8 cellular contexts compared by ENCODE assay signal in the genomic region with DNA sequence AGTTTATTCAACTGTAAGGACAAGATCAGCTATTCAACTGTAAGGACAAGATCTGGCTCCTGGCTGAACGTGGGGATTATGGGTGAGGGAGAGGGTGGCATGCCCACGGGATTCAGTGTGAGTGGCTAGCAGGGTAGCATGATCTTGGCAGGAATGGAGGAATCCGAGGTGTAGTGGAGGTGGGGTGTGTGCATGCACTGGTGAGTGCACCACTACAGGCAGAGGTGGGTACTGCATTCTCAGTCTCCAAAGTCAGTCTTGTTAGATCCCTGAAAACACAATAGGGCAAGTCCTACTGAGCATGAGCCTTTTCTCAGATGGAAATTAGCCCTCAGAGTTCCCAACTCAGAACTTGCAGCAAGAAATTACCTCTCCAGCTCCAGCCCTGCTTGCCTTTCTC. TPM values are rescaled to one million over a fixed set of nuclear protein-coding genes. Genes with fewer than 3 reads are reported as not detected.
DNase-seq lines count a peak whose midpoint lies in the region; ATAC-seq and TF ChIP-seq lines count a peak whose summit lies in the region.

No MANE protein-coding gene starts in this region.

- CTCF ChIA-PET in A673 (lab: Charles Lee) = interaction anchor here (0.6 to 0.7 kb wide), 2 partner anchors 22 to 355 kb away, joined by 3 to 6 read pairs; a partner anchor contains a TSS

- no peak overlapping the region for H3K27ac ChIP-seq in A673 (ENCODE audit: low read depth, low read length, poor library complexity, severe bottlenecking)

- no TSS peak for BruUV-seq in A673 (replicated peaks; lab: Mats Ljungman, UMichigan)

- no peak overlapping the region for H3K27ac Mint-ChIP-seq in T-helper 17 cell
- H3K27ac Mint-ChIP-seq in stimulated activated effector memory CD8-positive, alpha-beta T cell treated with anti-CD3 and anti-CD28 coated beads, Interleukin-12 subunit alpha, Interleukin-12 subunit beta, amount 100 ng/mL, for 72 hours = no peak overlapping the region

- intact Hi-C loops in A673 (cut with micrococcal nuclease; ENCODE audit: unreplicated experiment) = no loop called here

- no peak overlapping the region for H3K4me3 Mint-ChIP-seq in T-helper 17 cell
- H3K4me3 Mint-ChIP-seq in stimulated activated effector memory CD8-positive, alpha-beta T cell treated with anti-CD3 and anti-CD28 coated beads, Interleukin-12 subunit alpha, Interleukin-12 subunit beta, amount 100 ng/mL, for 72 hours = no peak overlapping the region

- H3K4me1 ChIP-seq in A673 (ENCODE audit: insufficient read depth, low read length, poor library complexity, severe bottlenecking) = peaks cover 8% of the 10 kb centered on the region

- no peaks in the 10 kb centered on the region for H3K27me3 ChIP-seq in A673 (replicated peaks; ENCODE audit: insufficient read depth, low read depth, low read length, poor library complexity)

- H3K9me3 ChIP-seq in A673 (ENCODE audit: low read depth, low read length, poor library complexity, severe bottlenecking) (no peaks in the 10 kb centered on the region), T-helper 17 cell (ENCODE audit: control insufficient read depth, low read length, poor library complexity, severe bottlenecking) (no peaks in the 10 kb centered on the region)

- ATAC-seq in HG03159 (IDR thresholded peaks at IDR 0.05; ENCODE audit: unreplicated experiment) = peak; percentile 82
- ATAC-seq in T-helper 17 cell = peak; percentile 60
- ATAC-seq in stimulated activated effector memory CD8-positive, alpha-beta T cell treated with anti-CD3 and anti-CD28 coated beads, Interleukin-12 subunit alpha, Interleukin-12 subunit beta, amount 100 ng/mL, for 72 hours = peak; percentile 60

- H3K36me3 ChIP-seq in A673 (ENCODE audit: insufficient read depth, low read length, poor library complexity, severe bottlenecking) = no peaks in the 10 kb centered on the region

- in situ Hi-C loops in GM13977 (cut with MboI; ENCODE audit: low pct_unique_long_range_greater_than_20kb, low sequenced_read_pairs, unreplicated experiment) = no loop called here

- H3K9me3 Mint-ChIP-seq in stimulated activated effector memory CD8-positive, alpha-beta T cell treated with anti-CD3 and anti-CD28 coated beads, Interleukin-12 subunit alpha, Interleukin-12 subunit beta, amount 100 ng/mL, for 72 hours = no peaks in the 10 kb centered on the region

- POLR2A ChIA-PET in A673 (lab: Charles Lee; ENCODE audit: low non-redundant PET) = no interaction called here

- H3K36me3 Mint-ChIP-seq in T-helper 17 cell (ENCODE audit: low read depth) = peaks cover 11% of the 10 kb centered on the region
- H3K36me3 Mint-ChIP-seq in stimulated activated effector memory CD8-positive, alpha-beta T cell treated with anti-CD3 and anti-CD28 coated beads, Interleukin-12 subunit alpha, Interleukin-12 subunit beta, amount 100 ng/mL, for 72 hours = no peaks in the 10 kb centered on the region

- DNase-seq in A673 (ENCODE audit: low spot score) (peak; percentile 42), GM13977 (ENCODE audit: low spot score) (peak; percentile 26), T-helper 17 cell (no peak), fibroblast of villous mesenchyme (ENCODE audit: low read depth) (no peak), NCI-H345 treated with DMSO at 0.1 percent for 48 hours (lab: John Stamatoyannopoulos, UW; ENCODE audit: unreplicated experiment) (no peak), cerebellar nuclear complex (lab: John Stamatoyannopoulos, UW) (no peak)
- DNase-seq in stimulated activated effector memory CD8-positive, alpha-beta T cell treated with anti-CD3 and anti-CD28 coated beads, Interleukin-12 subunit alpha, Interleukin-12 subunit beta, amount 100 ng/mL, for 72 hours (ENCODE audit: low spot score in 2 of 2) = no peak

- H3K4me1 Mint-ChIP-seq in T-helper 17 cell = peaks cover 9% of the 10 kb centered on the region
- H3K4me1 Mint-ChIP-seq in stimulated activated effector memory CD8-positive, alpha-beta T cell treated with anti-CD3 and anti-CD28 coated beads, Interleukin-12 subunit alpha, Interleukin-12 subunit beta, amount 100 ng/mL, for 72 hours = no peaks in the 10 kb centered on the region

- peak; percentile 62 for TF ChIP-seq CTCF in A673 (conservative IDR thresholded peaks at IDR 0.05; ENCODE audit: low read depth, low read length)
- TF ChIP-seq CTCF in GM13977 (IDR thresholded peaks at IDR 0.05; ENCODE audit: extremely low read depth, insufficient read depth, missing control alignments) = peak; percentile 50
- peak; percentile 51 for TF ChIP-seq CTCF in fibroblast of villous mesenchyme (IDR thresholded peaks at IDR 0.05; ENCODE audit: insufficient read depth, low read depth, low read length)

- H3K27me3 Mint-ChIP-seq in T-helper 17 cell = peaks cover 86% of the 10 kb centered on the region

- H3K4me3 ChIP-seq in A673 (ENCODE audit: low read depth, low read length, poor library complexity, severe bottlenecking) = no peak overlapping the region
- H3K4me3 ChIP-seq in fibroblast of villous mesenchyme (ENCODE audit: low read depth, low read length) = no peak overlapping the region

RNA-seq across cellular contexts. Expression of a gene that starts 32.2 kb away (rescaled TPM):
- total RNA-seq in A673 (2021) = not detected in 2 replicates
- not detected for total RNA-seq in T-helper 17 cell
- total RNA-seq in fibroblast of villous mesenchyme = not detected in 2 replicates

RNA-seq across cellular contexts. Expression of a gene that starts 45.7 kb away (rescaled TPM):
- total RNA-seq in A673 (2021) (not detected in 2 replicates), T-helper 17 cell (not detected), fibroblast of villous mesenchyme (not detected in 2 replicates)

Comparison
In these comparisons a context has a peak if more than half of its experiments do, and no peak if none do; other contexts are left out.
1. DNase-seq: peak in A673 (single experiment) and GM13977 (single experiment); none in T-helper 17 cell (0 of 3), fibroblast of villous mesenchyme (single experiment), stimulated activated effector memory CD8-positive, alpha-beta T cell treated with anti-CD3 and anti-CD28 coated beads, Interleukin-12 subunit alpha, Interleukin-12 subunit beta, amount 100 ng/mL, for 72 hours (0 of 2), NCI-H345 treated with DMSO at 0.1 percent for 48 hours (single experiment) and cerebellar nuclear complex (0 of 2).
2. Peak in every context shown above with its lines, with median percentiles within 50 percentile points of each other: CTCF ChIP-seq and ATAC-seq.